ENCODE assay signal across 21 cellular contexts in genomic region chr11:46706886-46707285, GRCh38. TPM values are rescaled to one million over a fixed set of nuclear protein-coding genes. Genes with fewer than 3 reads are reported as not detected.
DNase-seq lines count a peak whose midpoint lies in the region; ATAC-seq, FAIRE-seq and TF ChIP-seq lines count a peak whose summit lies in the region.
"Had no signal": no experiment of that assay in that cellular context is flagged by ENCODE, and none has a peak within 500 bp of the region (broad histone marks: within the 10 kb centered on the region; RNA-seq: fewer than 3 reads in every experiment).

No MANE protein-coding gene starts in this region.

- intact Hi-C loops in activated CD4-positive, alpha-beta T cell treated with anti-CD3 and anti-CD28 coated beads, Interleukin-2, amount 10 ng/mL, durations not matched to agents 24 days and 14 days (cut with micrococcal nuclease), result no loop called here

- CTCF ChIA-PET in WTC11 (lab: Charles Lee), result interaction anchor here (0.6 kb wide), 1 partner anchor 41 kb away, joined by 4 read pairs; no protein-coding TSS in a partner anchor

- DNase-seq in stimulated activated naive CD8-positive, alpha-beta T cell treated with anti-CD3 and anti-CD28 coated beads, Interleukin-15, amount 100 ng/mL, for 72 hours, result no peak
- no peak for DNase-seq in stimulated activated naive CD8-positive, alpha-beta T cell treated with anti-CD3 and anti-CD28 coated beads, Interleukin-15, Interleukin-2, amounts not matched to agents 100 U/mL and 50 U/mL, for 24 hours
- DNase-seq in WTC11 (ENCODE audit: low spot score) (no peak), endothelial cell (ENCODE audit: low spot score) (no peak), frontal cortex (ENCODE audit: low spot score in 2 of 2) (no peak)
- DNase-seq in stimulated activated effector memory CD8-positive, alpha-beta T cell treated with anti-CD3 and anti-CD28 coated beads, Interleukin-12 subunit alpha, Interleukin-12 subunit beta, amount 100 ng/mL, for 72 hours (ENCODE audit: low spot score in 2 of 2), result no peak
- no peak for DNase-seq in activated CD4-positive, alpha-beta T cell treated with anti-CD3 and anti-CD28 coated beads, Interleukin-2, amount 10 ng/mL, durations not matched to agents 24 days and 14 days
- DNase-seq: 8988T; CD8-positive, alpha-beta memory T cell; COR-L47; DMS 273 treated with DMSO at 0.1 percent for 48 hours; DMS53; DND-41; H9 had no signal

- FAIRE-seq in frontal cortex (lab: Jason Lieb, UNC), result no peak
- FAIRE-seq: G401.6, H1, HepG2 had no signal

- H3K4me3 Mint-ChIP-seq in stimulated activated naive CD8-positive, alpha-beta T cell treated with anti-CD3 and anti-CD28 coated beads, Interleukin-15, amount 100 ng/mL, for 72 hours, result no peak overlapping the region
- H3K4me3 Mint-ChIP-seq in WTC11 (no peak overlapping the region), endothelial cell (ENCODE audit: unreplicated experiment) (peak overlapping the region; percentile 2)
- no peak overlapping the region for H3K4me3 Mint-ChIP-seq in stimulated activated effector memory CD8-positive, alpha-beta T cell treated with anti-CD3 and anti-CD28 coated beads, Interleukin-12 subunit alpha, Interleukin-12 subunit beta, amount 100 ng/mL, for 72 hours
- no peak overlapping the region for H3K4me3 Mint-ChIP-seq in activated CD4-positive, alpha-beta T cell treated with anti-CD3 and anti-CD28 coated beads, Interleukin-2, amount 10 ng/mL, durations not matched to agents 24 days and 14 days
- H3K4me3 Mint-ChIP-seq: B cell; CD8-positive, alpha-beta memory T cell; H9; IgD-negative memory B cell had no signal

- H3K27me3 Mint-ChIP-seq in stimulated activated naive CD8-positive, alpha-beta T cell treated with anti-CD3 and anti-CD28 coated beads, Interleukin-15, amount 100 ng/mL, for 72 hours, result no peaks in the 10 kb centered on the region
- H3K27me3 Mint-ChIP-seq in WTC11 (ENCODE audit: low read depth) (no peaks in the 10 kb centered on the region), endothelial cell (ENCODE audit: unreplicated experiment) (peaks cover 8% of the 10 kb centered on the region)
- no peaks in the 10 kb centered on the region for H3K27me3 Mint-ChIP-seq in activated CD4-positive, alpha-beta T cell treated with anti-CD3 and anti-CD28 coated beads, Interleukin-2, amount 10 ng/mL, durations not matched to agents 24 days and 14 days
- H3K27me3 Mint-ChIP-seq: B cell; CD8-positive, alpha-beta memory T cell; IgD-negative memory B cell had no signal

- POLR2A ChIA-PET in WTC11 (lab: Charles Lee), result no interaction called here

- peaks cover 27% of the 10 kb centered on the region for H3K36me3 Mint-ChIP-seq in WTC11
- H3K36me3 Mint-ChIP-seq in endothelial cell (ENCODE audit: low read depth, unreplicated experiment), result peaks cover 38% of the 10 kb centered on the region
- peaks cover 69% of the 10 kb centered on the region for H3K36me3 Mint-ChIP-seq in stimulated activated effector memory CD8-positive, alpha-beta T cell treated with anti-CD3 and anti-CD28 coated beads, Interleukin-12 subunit alpha, Interleukin-12 subunit beta, amount 100 ng/mL, for 72 hours
- peaks cover 48% of the 10 kb centered on the region for H3K36me3 Mint-ChIP-seq in activated CD4-positive, alpha-beta T cell treated with anti-CD3 and anti-CD28 coated beads, Interleukin-2, amount 10 ng/mL, durations not matched to agents 24 days and 14 days (ENCODE audit: low read depth)

- peaks cover 20% of the 10 kb centered on the region for H3K4me1 Mint-ChIP-seq in stimulated activated naive CD8-positive, alpha-beta T cell treated with anti-CD3 and anti-CD28 coated beads, Interleukin-15, amount 100 ng/mL, for 72 hours
- H3K4me1 Mint-ChIP-seq in WTC11 (no peaks in the 10 kb centered on the region), endothelial cell (ENCODE audit: unreplicated experiment) (peaks cover 12% of the 10 kb centered on the region)
- H3K4me1 Mint-ChIP-seq in stimulated activated effector memory CD8-positive, alpha-beta T cell treated with anti-CD3 and anti-CD28 coated beads, Interleukin-12 subunit alpha, Interleukin-12 subunit beta, amount 100 ng/mL, for 72 hours, result peaks cover 17% of the 10 kb centered on the region
- peaks cover 12% of the 10 kb centered on the region for H3K4me1 Mint-ChIP-seq in activated CD4-positive, alpha-beta T cell treated with anti-CD3 and anti-CD28 coated beads, Interleukin-2, amount 10 ng/mL, durations not matched to agents 24 days and 14 days

- no peaks in the 10 kb centered on the region for H3K9me3 Mint-ChIP-seq in stimulated activated naive CD8-positive, alpha-beta T cell treated with anti-CD3 and anti-CD28 coated beads, Interleukin-15, amount 100 ng/mL, for 72 hours
- H3K9me3 Mint-ChIP-seq in WTC11 (no peaks in the 10 kb centered on the region), endothelial cell (ENCODE audit: unreplicated experiment) (no peaks in the 10 kb centered on the region)
- no peaks in the 10 kb centered on the region for H3K9me3 Mint-ChIP-seq in stimulated activated effector memory CD8-positive, alpha-beta T cell treated with anti-CD3 and anti-CD28 coated beads, Interleukin-12 subunit alpha, Interleukin-12 subunit beta, amount 100 ng/mL, for 72 hours
- H3K9me3 Mint-ChIP-seq in activated CD4-positive, alpha-beta T cell treated with anti-CD3 and anti-CD28 coated beads, Interleukin-2, amount 10 ng/mL, durations not matched to agents 24 days and 14 days, result no peaks in the 10 kb centered on the region
- H3K9me3 Mint-ChIP-seq: CD8-positive, alpha-beta memory T cell; H9; IgD-negative memory B cell had no signal

- peak; percentile 16 for ATAC-seq in stimulated activated naive CD8-positive, alpha-beta T cell treated with anti-CD3 and anti-CD28 coated beads, Interleukin-15, amount 100 ng/mL, for 72 hours
- no peak for ATAC-seq in stimulated activated naive CD8-positive, alpha-beta T cell treated with anti-CD3 and anti-CD28 coated beads, Interleukin-15, Interleukin-2, amounts not matched to agents 100 U/mL and 50 U/mL, for 24 hours
- ATAC-seq in WTC11 (no peak), GM21390 (IDR thresholded peaks at IDR 0.05; ENCODE audit: unreplicated experiment) (no peak)
- no peak for ATAC-seq in stimulated activated effector memory CD8-positive, alpha-beta T cell treated with anti-CD3 and anti-CD28 coated beads, Interleukin-12 subunit alpha, Interleukin-12 subunit beta, amount 100 ng/mL, for 72 hours
- ATAC-seq: HepG2 had no signal

- TF ChIP-seq CTCF in WTC11 (IDR thresholded peaks at IDR 0.05), result no peak
- TF ChIP-seq CTCF in endothelial cell (IDR thresholded peaks at IDR 0.05; ENCODE audit: unreplicated experiment), result no peak

- peak overlapping the region in 1 of 2 donors; percentile 18 for H3K27ac Mint-ChIP-seq in stimulated activated naive CD8-positive, alpha-beta T cell treated with anti-CD3 and anti-CD28 coated beads, Interleukin-15, amount 100 ng/mL, for 72 hours
- H3K27ac Mint-ChIP-seq in WTC11, result 0 out of 2 replicates have a peak overlapping the region, but pooled peaks have one; percentile 29
- H3K27ac Mint-ChIP-seq in endothelial cell (ENCODE audit: unreplicated experiment), result no peak overlapping the region
- H3K27ac Mint-ChIP-seq in stimulated activated effector memory CD8-positive, alpha-beta T cell treated with anti-CD3 and anti-CD28 coated beads, Interleukin-12 subunit alpha, Interleukin-12 subunit beta, amount 100 ng/mL, for 72 hours, result peak overlapping the region; percentile 18
- no peak overlapping the region for H3K27ac Mint-ChIP-seq in activated CD4-positive, alpha-beta T cell treated with anti-CD3 and anti-CD28 coated beads, Interleukin-2, amount 10 ng/mL, durations not matched to agents 24 days and 14 days
- H3K27ac Mint-ChIP-seq: B cell had no signal

TF ChIP-seq in WTC11, 78 proteins besides CTCF, POLR2A, EP300 and RAD21:
- TF ChIP-seq NFE2L1 (CRISPR knock-in tag; IDR thresholded peaks at IDR 0.05), result no peak
- TF ChIP-seq ZNF121 (CRISPR knock-in tag; IDR thresholded peaks at IDR 0.05), result no peak
- TF ChIP-seq JUN (CRISPR knock-in tag; IDR thresholded peaks at IDR 0.05), result no peak
- TF ChIP-seq CREB1 (CRISPR knock-in tag; IDR thresholded peaks at IDR 0.05), result no peak
- no peak for TF ChIP-seq ZMAT4 (CRISPR knock-in tag; IDR thresholded peaks at IDR 0.05)
- TF ChIP-seq SMAD3 (CRISPR knock-in tag; IDR thresholded peaks at IDR 0.05; ENCODE audit: borderline replicate concordance), result no peak
- no peak for TF ChIP-seq OVOL2 (CRISPR knock-in tag; IDR thresholded peaks at IDR 0.05; ENCODE audit: borderline replicate concordance)

RNA-seq across cellular contexts. Expression of gene ZNF408, which starts 6.1 kb away (rescaled TPM):
- total RNA-seq in WTC11 (2021), result 13.3 to 16.0 TPM (median 15.2 TPM) in 3 replicates
- total RNA-seq in endothelial cell (ENCODE audit: unreplicated experiment), result 23.2 TPM
- 4.5 TPM for total RNA-seq in frontal cortex
- total RNA-seq in activated CD4-positive, alpha-beta T cell treated with anti-CD3 and anti-CD28 coated beads, Interleukin-2, amount 10 ng/mL, durations not matched to agents 24 days and 14 days, result 12.9 and 14.1 TPM in 2 replicates

RNA-seq across cellular contexts. Expression of gene ARHGAP1, which starts 6.5 kb away (rescaled TPM):
- total RNA-seq in WTC11 (2021) (45.1 to 53.0 TPM (median 45.9 TPM) in 3 replicates), endothelial cell (ENCODE audit: unreplicated experiment) (69.5 TPM), frontal cortex (13.5 TPM)
- total RNA-seq in activated CD4-positive, alpha-beta T cell treated with anti-CD3 and anti-CD28 coated beads, Interleukin-2, amount 10 ng/mL, durations not matched to agents 24 days and 14 days, result 59.1 and 61.7 TPM in 2 replicates

RNA-seq across cellular contexts. Expression of gene F2, which starts 12.1 kb away (rescaled TPM):
- total RNA-seq in WTC11 (2021) (0.50 to 0.82 TPM (median 0.73 TPM) in 3 replicates), endothelial cell (ENCODE audit: unreplicated experiment) (4.4 TPM), frontal cortex (not detected)
- total RNA-seq in activated CD4-positive, alpha-beta T cell treated with anti-CD3 and anti-CD28 coated beads, Interleukin-2, amount 10 ng/mL, durations not matched to agents 24 days and 14 days, result 0.30 TPM in 1 of 2 replicates, not detected in the other
- total RNA-seq: A673; B cell; CD8-positive, alpha-beta memory T cell; H1; H9 had no signal

Comparison
In these comparisons a context has a peak if more than half of its experiments do, and no peak if none do; other contexts are left out.
1. H3K27ac Mint-ChIP-seq: peak in WTC11 (single experiment) and stimulated activated effector memory CD8-positive, alpha-beta T cell treated with anti-CD3 and anti-CD28 coated beads, Interleukin-12 subunit alpha, Interleukin-12 subunit beta, amount 100 ng/mL, for 72 hours (single experiment); none in endothelial cell (single experiment) and activated CD4-positive, alpha-beta T cell treated with anti-CD3 and anti-CD28 coated beads, Interleukin-2, amount 10 ng/mL, durations not matched to agents 24 days and 14 days (single experiment).